12 cellular contexts compared by ENCODE assay signal in the genomic region with DNA sequence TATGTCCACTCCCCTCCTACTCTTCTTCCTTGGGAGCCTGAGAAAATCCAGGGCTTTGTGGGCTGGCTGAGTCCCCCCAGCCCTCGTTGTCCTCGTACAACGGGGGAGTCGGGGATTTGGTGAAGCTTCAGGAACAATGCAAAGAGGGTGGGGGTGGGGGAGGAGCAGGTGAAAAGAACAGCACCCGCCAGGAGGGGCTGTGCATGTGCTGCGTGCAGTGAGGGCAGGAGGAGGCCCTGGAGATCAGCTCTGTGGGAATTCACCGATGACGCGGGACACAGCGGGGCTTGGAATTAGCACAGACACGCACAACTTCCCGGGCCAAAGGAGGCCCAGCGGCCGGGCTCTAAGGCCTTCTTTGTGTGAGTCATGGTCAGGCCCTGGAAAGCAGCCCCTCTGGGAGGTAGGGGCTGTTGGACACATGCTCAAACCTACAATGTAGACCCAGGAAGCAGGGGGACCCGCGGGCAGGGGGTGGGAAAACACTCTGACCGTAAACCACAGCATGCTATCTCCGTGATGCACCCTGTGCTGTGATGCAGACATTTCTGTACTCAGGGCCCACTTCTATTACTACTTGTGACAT. TPM values are rescaled to one million over a fixed set of nuclear protein-coding genes. Genes with fewer than 3 reads are reported as not detected.
DNase-seq lines count a peak whose midpoint lies in the region; ATAC-seq and TF ChIP-seq lines count a peak whose summit lies in the region.
"Had no signal": no experiment of that assay in that cellular context is flagged by ENCODE, and none has a peak within 500 bp of the region (broad histone marks: within the 10 kb centered on the region; RNA-seq: fewer than 3 reads in every experiment).

No MANE protein-coding gene starts in this region.

- no peak overlapping the region for H2BK20ac ChIP-seq in H9 (ENCODE audit: low read depth, low read length, poor library complexity, severe bottlenecking)

- H2AFZ ChIP-seq in H9 (ENCODE audit: low read length): no peak overlapping the region

- H4K91ac ChIP-seq in H9 (ENCODE audit: insufficient read length, low read depth, low read length): no peak overlapping the region

- ATAC-seq in activated naive CD4-positive, alpha-beta T cell treated with anti-CD3 and anti-CD28 coated beads, Interleukin-2, amount 50 U/mL, for 72 hours: no peak
- ATAC-seq in left lobe of liver: no peak

- TF ChIP-seq CTCF in H9 (conservative IDR thresholded peaks at IDR 0.05) (no peak), brain (conservative IDR thresholded peaks at IDR 0.05) (no peak)

- no peaks in the 10 kb centered on the region for H3K27me3 Mint-ChIP-seq in H9 (ENCODE audit: low read depth)
- H3K27me3 Mint-ChIP-seq in brain: no peaks in the 10 kb centered on the region
- H3K27me3 Mint-ChIP-seq: activated naive CD8-positive, alpha-beta T cell treated with anti-CD3 and anti-CD28 coated beads for 36 hours had no signal

- H2BK15ac ChIP-seq in H9 (ENCODE audit: low read depth, low read length): no peak overlapping the region

- no peak overlapping the region for H4K5ac ChIP-seq in H9 (ENCODE audit: insufficient read length, low read depth, low read length)

- 0 out of 2 replicates have a peak overlapping the region, but pooled peaks have one; percentile 20 for H3K14ac ChIP-seq in H9 (ENCODE audit: insufficient read depth, low read length)

- DNase-seq in H9 (no peak), hypothalamus (lab: John Stamatoyannopoulos, UW) (peak in 32 of 51 donors; percentile 5 to 64 (median 26)), skeletal muscle cell (ENCODE audit: low read depth) (peak; percentile 80), T-helper 9 cell (no peak), NK-92 (lab: John Stamatoyannopoulos, UW; ENCODE audit: unreplicated experiment) (no peak), left lobe of liver (ENCODE audit: low spot score) (no peak)
- DNase-seq in activated naive CD4-positive, alpha-beta T cell treated with anti-CD3 and anti-CD28 coated beads, Interleukin-2, amount 50 U/mL, for 72 hours (ENCODE audit: low spot score in 2 of 2): no peak
- DNase-seq: activated naive CD8-positive, alpha-beta T cell treated with anti-CD3 and anti-CD28 coated beads for 36 hours; kidney glomerular epithelial cell; NCI-H446; T1000 had no signal

- no peak overlapping the region for H3K4me3 Mint-ChIP-seq in H9
- H3K4me3 Mint-ChIP-seq in brain: peak overlapping the region in 2 of 5 experiments; percentile 53 to 76
- H3K4me3 Mint-ChIP-seq: activated naive CD8-positive, alpha-beta T cell treated with anti-CD3 and anti-CD28 coated beads for 36 hours had no signal

- no peaks in the 10 kb centered on the region for H3K9me3 ChIP-seq in H9 (ENCODE audit: control insufficient read depth, low read depth, low read length)

- no peak overlapping the region for H3K27ac ChIP-seq in H9 (ENCODE audit: insufficient read length, low read depth, low read length)

- H3K4me1 ChIP-seq in H9 (ENCODE audit: insufficient read depth, low read length): no peaks in the 10 kb centered on the region

- no peak overlapping the region for H3K4me2 ChIP-seq in H9 (ENCODE audit: insufficient read depth, insufficient read length, low read length)

- no peaks in the 10 kb centered on the region; a peak in 1 of 5 replicates for H3K9me3 Mint-ChIP-seq in H9
- H3K9me3 Mint-ChIP-seq in brain: no peaks in the 10 kb centered on the region
- no peaks in the 10 kb centered on the region for H3K9me3 Mint-ChIP-seq in activated naive CD4-positive, alpha-beta T cell treated with anti-CD3 and anti-CD28 coated beads, Interleukin-2, amount 50 U/mL, for 72 hours
- H3K9me3 Mint-ChIP-seq: activated naive CD8-positive, alpha-beta T cell treated with anti-CD3 and anti-CD28 coated beads for 36 hours had no signal

- H3K27ac Mint-ChIP-seq in H9: peak overlapping the region; percentile 82 to 98 (median 90); a peak in 5 of 7 replicates
- H3K27ac Mint-ChIP-seq in brain: peak overlapping the region; percentile 58 to 99 (median 95)
- H3K27ac Mint-ChIP-seq in activated naive CD4-positive, alpha-beta T cell treated with anti-CD3 and anti-CD28 coated beads, Interleukin-2, amount 50 U/mL, for 72 hours: no peak overlapping the region
- H3K27ac Mint-ChIP-seq: activated naive CD8-positive, alpha-beta T cell treated with anti-CD3 and anti-CD28 coated beads for 36 hours had no signal

- no peak overlapping the region for H2BK5ac ChIP-seq in H9 (ENCODE audit: insufficient read length, low read length)

- no peak overlapping the region for H3K9ac ChIP-seq in H9 (ENCODE audit: extremely low read depth, insufficient read length, low read length)

- H2BK12ac ChIP-seq in H9 (ENCODE audit: insufficient read length, low read depth, low read length): no peak overlapping the region

- no peak overlapping the region for H2AK5ac ChIP-seq in H9 (ENCODE audit: insufficient read length, low read length)

- H3K23ac ChIP-seq in H9 (ENCODE audit: insufficient read length, low read depth, low read length): no peak overlapping the region

- H3K4me1 Mint-ChIP-seq in H9: peaks cover 21 to 64% of the 10 kb centered on the region in 2 experiments
- peaks cover 51% of the 10 kb centered on the region for H3K4me1 Mint-ChIP-seq in brain

- no peak overlapping the region for H3T11ph ChIP-seq in H9 (ENCODE audit: low read length)

- no CpG with 5 or more reads among the region's 18 CpGs for WGBS in H9 (ENCODE audit: extremely low coverage, insufficient read length, low lambda C conversion rate)

- H3K23me2 ChIP-seq in H9 (ENCODE audit: insufficient read length, low read depth, low read length, poor library complexity, severe bottlenecking): no peaks in the 10 kb centered on the region

- H3K56ac ChIP-seq in H9 (ENCODE audit: insufficient read length, low read depth, low read length): no peak overlapping the region

- no peak overlapping the region for H3K18ac ChIP-seq in H9 (ENCODE audit: insufficient read length, low read depth, low read length)

- no peak overlapping the region for H4K8ac ChIP-seq in H9 (replicated peaks; ENCODE audit: insufficient read length, low read depth, low read length)

- no peak overlapping the region for H3K4ac ChIP-seq in H9 (ENCODE audit: low read depth, low read length)

- no peak overlapping the region for H3K4me3 ChIP-seq in skeletal muscle cell (ENCODE audit: low read depth, low read length)

- no peak overlapping the region for H2BK120ac ChIP-seq in H9 (ENCODE audit: low read depth, low read length, poor library complexity, severe bottlenecking)

- H3K27me3 ChIP-seq in H9 (ENCODE audit: insufficient read depth, low read length): no peaks in the 10 kb centered on the region

- H3K36me3 Mint-ChIP-seq in H9 (ENCODE audit: insufficient read depth in 1 of 3, low read depth in 3 of 3) (peaks cover 12 to 43% (median 35%) of the 10 kb centered on the region in 3 experiments; a peak in 6 of 7 replicates), brain (peaks cover 18% of the 10 kb centered on the region)
- H3K36me3 Mint-ChIP-seq in activated naive CD4-positive, alpha-beta T cell treated with anti-CD3 and anti-CD28 coated beads, Interleukin-2, amount 50 U/mL, for 72 hours: peaks cover 22 to 40% of the 10 kb centered on the region in 2 donors

- H3K79me2 ChIP-seq in H9 (ENCODE audit: insufficient read depth, low read length): no peaks in the 10 kb centered on the region

- H3K79me1 ChIP-seq in H9 (ENCODE audit: insufficient read depth, low read depth, low read length, poor library complexity, severe bottlenecking): no peaks in the 10 kb centered on the region

- H4K20me1 ChIP-seq in H9 (ENCODE audit: control insufficient read depth, insufficient read depth, insufficient read length): no peaks in the 10 kb centered on the region

RNA-seq across cellular contexts. Expression of a gene that starts 32.8 kb away (rescaled TPM):
- 32.2 and 33.1 TPM in 2 replicates for total RNA-seq in H9 (2021)
- polyA plus RNA-seq in brain (ENCODE audit: insufficient read depth, low read depth, low replicate concordance): 9.1 TPM
- 10 to 100 TPM; 63.6 to 86.0 TPM for total RNA-seq in activated naive CD4-positive, alpha-beta T cell treated with anti-CD3 and anti-CD28 coated beads, Interleukin-2, amount 50 U/mL, for 72 hours
- 13.5 TPM for total RNA-seq in left lobe of liver

Comparison
In these comparisons a context has a peak if more than half of its experiments do, and no peak if none do; other contexts are left out.
1. DNase-seq: peak in hypothalamus (32 of 51) and skeletal muscle cell (single experiment); none in H9 (single experiment), T-helper 9 cell (single experiment), NK-92 (single experiment), activated naive CD4-positive, alpha-beta T cell treated with anti-CD3 and anti-CD28 coated beads, Interleukin-2, amount 50 U/mL, for 72 hours (0 of 2) and left lobe of liver (single experiment).
2. H3K27ac Mint-ChIP-seq: peak in H9 (3 of 3) and brain (5 of 5); none in activated naive CD4-positive, alpha-beta T cell treated with anti-CD3 and anti-CD28 coated beads, Interleukin-2, amount 50 U/mL, for 72 hours (0 of 2).